Comparison of ENCODE assay signal across 8 cellular contexts in genomic region chr6:41546866-41547798, GRCh38. TPM values are rescaled to one million over a fixed set of nuclear protein-coding genes. Genes with fewer than 3 reads are reported as not detected.
A peak's percentile ranks its signal among the peaks of the same experiment; 100 is the strongest.
DNase-seq lines count a peak whose midpoint lies in the region; ATAC-seq lines count a peak whose summit lies in the region.

No MANE protein-coding gene starts in this region.

- peaks cover 53% of the 10 kb centered on the region for H3K4me1 Mint-ChIP-seq in stimulated activated memory B cell treated with anti-CD40 and anti-IgM and Interleukin-4, amounts not matched to agents 10 μg/mL and 1 μg/mL and 100 μg/mL, for 72 hours

- H3K36me3 Mint-ChIP-seq in stimulated activated memory B cell treated with anti-CD40 and anti-IgM and Interleukin-4, amounts not matched to agents 10 μg/mL and 1 μg/mL and 100 μg/mL, for 72 hours = peaks cover 12% of the 10 kb centered on the region

- H3K4me3 Mint-ChIP-seq in stimulated activated memory B cell treated with anti-CD40 and anti-IgM and Interleukin-4, amounts not matched to agents 10 μg/mL and 1 μg/mL and 100 μg/mL, for 72 hours = peak overlapping the region; percentile 92

- ATAC-seq in GM18511 (IDR thresholded peaks at IDR 0.05; ENCODE audit: unreplicated experiment) (peak; percentile 8), HG03103 (IDR thresholded peaks at IDR 0.05; ENCODE audit: low read depth, unreplicated experiment) (peak; percentile 8), HG03378 (IDR thresholded peaks at IDR 0.05; ENCODE audit: unreplicated experiment) (no peak)
- peak; percentile 28 for ATAC-seq in stimulated activated memory B cell treated with anti-CD40 and anti-IgM and Interleukin-4, amounts not matched to agents 10 μg/mL and 1 μg/mL and 100 μg/mL, for 72 hours

- DNase-seq in AG08396 (ENCODE audit: low spot score) (peak; percentile 68), SK-N-DZ (ENCODE audit: low spot score) (peak; percentile 26), cerebellar cortex (ENCODE audit: low spot score) (peak; percentile 12), left kidney (ENCODE audit: low read depth, low spot score) (peak; percentile 80)

- no peaks in the 10 kb centered on the region for H3K27me3 Mint-ChIP-seq in stimulated activated memory B cell treated with anti-CD40 and anti-IgM and Interleukin-4, amounts not matched to agents 10 μg/mL and 1 μg/mL and 100 μg/mL, for 72 hours

- H3K9me3 Mint-ChIP-seq in stimulated activated memory B cell treated with anti-CD40 and anti-IgM and Interleukin-4, amounts not matched to agents 10 μg/mL and 1 μg/mL and 100 μg/mL, for 72 hours = no peaks in the 10 kb centered on the region

- peak overlapping the region; percentile 54 for H3K27ac Mint-ChIP-seq in stimulated activated memory B cell treated with anti-CD40 and anti-IgM and Interleukin-4, amounts not matched to agents 10 μg/mL and 1 μg/mL and 100 μg/mL, for 72 hours

RNA-seq across cellular contexts. Expression of gene FOXP4, which starts 1.0 kb away (rescaled TPM):
- polyA plus RNA-seq in SK-N-DZ (2014; cell fraction: cytosol; rRNA removed) = 5.3 and 8.4 TPM in 2 replicates
- polyA plus RNA-seq in SK-N-DZ (2014; cell fraction: nucleus; rRNA removed) = 2.2 and 3.9 TPM in 2 replicates

Comparison
In these comparisons a context has a peak if more than half of its experiments do, and no peak if none do; other contexts are left out.
1. DNase-seq: peak in every context shown above with its lines; median percentile 80 in left kidney; 68 in AG08396; 26 in SK-N-DZ; 12 in cerebellar cortex.